9 cellular contexts compared by ENCODE assay signal in the genomic region with DNA sequence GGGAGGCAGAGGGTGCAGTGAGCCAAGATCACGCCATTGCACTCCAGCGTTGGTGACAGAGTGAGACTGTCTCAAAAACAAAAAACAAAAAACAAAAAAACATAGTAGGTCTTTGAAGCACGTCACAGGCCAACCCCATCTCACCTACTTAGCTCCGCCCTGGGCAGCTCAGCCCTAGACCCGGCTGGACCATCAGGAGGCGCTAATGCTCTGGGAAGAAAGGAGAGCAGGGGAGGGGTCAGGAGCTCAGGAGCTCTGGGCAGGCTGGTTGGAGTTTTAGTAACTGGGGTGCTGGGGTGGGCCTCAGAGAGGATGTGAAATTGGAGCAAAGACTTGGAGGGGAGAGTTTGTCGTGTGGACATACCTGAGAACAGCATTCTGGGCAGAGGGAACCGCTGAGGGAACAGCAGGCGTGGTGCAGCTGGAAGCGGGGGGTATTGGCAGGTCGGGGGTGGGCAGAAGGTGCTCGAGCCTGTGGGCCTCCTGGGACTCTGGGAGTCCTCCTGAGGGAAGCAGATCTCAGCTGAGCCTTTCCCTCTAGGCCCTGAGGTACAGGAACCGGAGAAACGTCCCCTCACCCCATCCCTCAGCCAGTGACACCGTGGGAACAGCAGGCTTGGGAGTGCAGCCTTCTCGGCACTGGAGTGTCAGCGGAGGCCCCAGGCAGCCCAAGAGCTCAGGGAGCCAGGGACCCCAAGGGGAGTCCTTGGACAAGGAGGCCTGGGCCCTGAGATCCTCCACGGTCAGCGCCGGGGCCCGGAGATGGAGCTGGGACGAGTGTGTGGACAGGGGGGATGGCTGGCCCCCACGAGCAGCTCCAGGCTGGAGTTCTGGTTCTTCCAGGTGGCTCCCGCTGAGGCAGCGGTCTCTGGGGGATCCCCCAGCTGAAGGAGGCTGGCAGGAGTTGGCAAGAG. TPM values are rescaled to one million over a fixed set of nuclear protein-coding genes. Genes with fewer than 3 reads are reported as not detected.
A peak's percentile ranks its signal among the peaks of the same experiment; 100 is the strongest.
DNase-seq lines count a peak whose midpoint lies in the region; ATAC-seq, FAIRE-seq and TF ChIP-seq lines count a peak whose summit lies in the region.
"Had no signal": no experiment of that assay in that cellular context is flagged by ENCODE, and none has a peak within 500 bp of the region (broad histone marks: within the 10 kb centered on the region; RNA-seq: fewer than 3 reads in every experiment).

No MANE protein-coding gene starts in this region.

- peak overlapping the region; percentile 91 for H3K27ac ChIP-seq in vagina

- FAIRE-seq in TTC549 (lab: Jason Lieb, UNC) = peak; percentile 25
- FAIRE-seq: endometrium had no signal

- H3K36me3 ChIP-seq in vagina = peaks cover 0 to 9% of the 10 kb centered on the region in 2 donors

- TF ChIP-seq POLR2A in vagina (IDR thresholded peaks at IDR 0.05) = no peak

- H3K4me3 ChIP-seq in fibroblast of the aortic adventitia (ENCODE audit: low read depth, low read length) (no peak overlapping the region), vagina (no peak overlapping the region)

- peaks cover 42% of the 10 kb centered on the region for H3K4me1 ChIP-seq in vagina

- no peaks in the 10 kb centered on the region for H3K9me3 ChIP-seq in vagina

- no peak for ATAC-seq in GM18867 (IDR thresholded peaks at IDR 0.05; ENCODE audit: unreplicated experiment)

- DNase-seq in activated CD8-positive, alpha-beta memory T cell treated with anti-CD3 and anti-CD28 coated beads, Interleukin-2, amount 50 U/mL, for 48 hours = peak; percentile 72
- no peak for DNase-seq in activated CD8-positive, alpha-beta memory T cell treated with anti-CD3 and anti-CD28 coated beads, Interleukin-2, amount 50 U/mL, for 4 hours
- peak; percentile 23 for DNase-seq in KG1 (lab: John Stamatoyannopoulos, UW)
- peak; percentile 41 for DNase-seq in fibroblast of the aortic adventitia (ENCODE audit: low read depth)
- DNase-seq in vagina (ENCODE audit: extremely low spot score in 2 of 2) = no peak
- DNase-seq in LoVo (ENCODE audit: low spot score) = no peak

- intact Hi-C loops in vagina (cut with DNase I) = no loop called here

- H3K27me3 ChIP-seq in vagina = no peaks in the 10 kb centered on the region

- TF ChIP-seq CTCF in fibroblast of the aortic adventitia (IDR thresholded peaks at IDR 0.05; ENCODE audit: insufficient read depth, low read length) (peak; percentile 50), vagina (IDR thresholded peaks at IDR 0.05) (no peak)

RNA-seq across cellular contexts. Expression of a gene that starts 2.2 kb away (rescaled TPM):
- total RNA-seq in fibroblast of the aortic adventitia (ENCODE audit: low replicate concordance) (47.3 and 72.1 TPM in 2 replicates), vagina (39.3 TPM)

RNA-seq across cellular contexts. Expression of a gene that starts 16.8 kb away (rescaled TPM):
- total RNA-seq in fibroblast of the aortic adventitia (ENCODE audit: low replicate concordance) (1.2 and 5.1 TPM in 2 replicates), vagina (7.9 TPM)

RNA-seq across cellular contexts. Expression of a gene that starts 38.8 kb away (rescaled TPM):
- total RNA-seq in fibroblast of the aortic adventitia (ENCODE audit: low replicate concordance) (257 and 510 TPM in 2 replicates), vagina (229 TPM)

RNA-seq across cellular contexts. Expression of a gene that starts 39.4 kb away (rescaled TPM):
- total RNA-seq in fibroblast of the aortic adventitia (ENCODE audit: low replicate concordance) = 177 and 274 TPM in 2 replicates
- total RNA-seq in vagina = 195 TPM

RNA-seq across cellular contexts. Expression of a gene that starts 51.4 kb away (rescaled TPM):
- total RNA-seq in fibroblast of the aortic adventitia (ENCODE audit: low replicate concordance) (21.6 and 45.2 TPM in 2 replicates), vagina (44.4 TPM)

Comparison
In these comparisons a context has a peak if more than half of its experiments do, and no peak if none do; other contexts are left out.
1. DNase-seq: peak in activated CD8-positive, alpha-beta memory T cell treated with anti-CD3 and anti-CD28 coated beads, Interleukin-2, amount 50 U/mL, for 48 hours (single experiment), KG1 (single experiment) and fibroblast of the aortic adventitia (single experiment); none in activated CD8-positive, alpha-beta memory T cell treated with anti-CD3 and anti-CD28 coated beads, Interleukin-2, amount 50 U/mL, for 4 hours (single experiment), vagina (0 of 2) and LoVo (single experiment).